In the genomic region with DNA sequence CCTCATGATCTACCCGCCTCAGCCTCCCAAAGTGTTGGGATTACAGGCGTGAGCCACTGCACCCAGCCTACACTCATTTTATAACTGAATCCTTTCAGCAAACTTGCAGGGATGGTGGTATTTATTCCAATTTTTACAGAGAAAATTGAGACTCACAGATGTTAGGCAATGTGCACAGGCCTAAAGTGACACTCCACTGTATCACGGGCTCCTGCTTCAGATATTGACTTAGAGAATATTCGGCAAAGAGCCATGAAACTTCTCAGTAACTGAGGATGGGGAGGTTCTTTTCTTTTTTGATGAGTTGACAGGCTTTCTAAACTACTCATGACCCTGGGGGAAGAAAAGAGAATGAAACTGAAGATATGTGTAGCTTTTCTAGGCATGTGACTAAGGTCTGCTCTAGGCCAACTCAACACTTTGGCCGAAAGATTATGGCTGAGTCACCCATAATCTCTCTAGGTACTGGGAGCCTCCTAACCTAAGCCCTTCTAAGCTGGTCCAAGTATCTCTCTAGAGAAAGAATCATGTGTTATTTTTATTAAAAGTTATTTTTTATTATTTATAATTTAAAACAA, we compare ENCODE assay signal across 23 cellular contexts. TPM values are rescaled to one million over a fixed set of nuclear protein-coding genes. Genes with fewer than 3 reads are reported as not detected.
DNase-seq lines count a peak whose midpoint lies in the region; ATAC-seq and TF ChIP-seq lines count a peak whose summit lies in the region.
"Had no signal": no experiment of that assay in that cellular context is flagged by ENCODE, and none has a peak within 500 bp of the region (broad histone marks: within the 10 kb centered on the region; RNA-seq: fewer than 3 reads in every experiment).

No MANE protein-coding gene starts in this region.

- ATAC-seq in activated naive CD4-positive, alpha-beta T cell treated with anti-CD3 and anti-CD28 coated beads, Interleukin-2, amount 50 U/mL, for 72 hours, result peak; percentile 44 to 49
- ATAC-seq: activated CD8-positive, alpha-beta memory T cell treated with anti-CD3 and anti-CD28 coated beads, Interleukin-2, amount 10 ng/mL, durations not matched to agents 7 days and 5 days; gastrocnemius medialis; left colon; stimulated activated naive B cell treated with anti-CD40 and anti-IgM and Interleukin-4, amounts not matched to agents 10 μg/mL and 1 μg/mL and 100 μg/mL, for 72 hours had no signal

- H3K36me3 ChIP-seq in MG63 (0 out of 2 replicates have a peak, but pooled peaks cover 3% of the 10 kb centered on the region), HAP-1 (replicated peaks) (peaks cover 10% of the 10 kb centered on the region)

- in situ Hi-C loops in HAP-1 (cut with MboI; ENCODE audit: low sequenced_read_pairs), result no loop called here

- no peaks in the 10 kb centered on the region for H3K9me3 ChIP-seq in MG63
- H3K9me3 ChIP-seq in HAP-1, result no peaks in the 10 kb centered on the region
- H3K9me3 ChIP-seq: gastrocnemius medialis had no signal

- no peak for TF ChIP-seq CTCF in cardiac fibroblast (IDR thresholded peaks at IDR 0.05; ENCODE audit: low read depth, low read length)
- TF ChIP-seq CTCF in retinal pigment epithelial cell (conservative IDR thresholded peaks at IDR 0.05; ENCODE audit: low read depth, low read length), result no peak

- H3K36me3 Mint-ChIP-seq in activated naive CD4-positive, alpha-beta T cell treated with anti-CD3 and anti-CD28 coated beads, Interleukin-2, amount 50 U/mL, for 72 hours, result peaks cover 0 to under 1% of the 10 kb centered on the region in 2 donors

- H3K9me3 Mint-ChIP-seq in activated naive CD4-positive, alpha-beta T cell treated with anti-CD3 and anti-CD28 coated beads, Interleukin-2, amount 50 U/mL, for 72 hours, result no peaks in the 10 kb centered on the region
- H3K9me3 Mint-ChIP-seq: neural crest cell; stimulated activated naive B cell treated with anti-CD40 and anti-IgM and Interleukin-4, amounts not matched to agents 10 μg/mL and 1 μg/mL and 100 μg/mL, for 72 hours; T-helper 2 cell treated with Interferon-gamma antibody and Interleukin-4, amounts not matched to agents 5 μg/mL and 100 μg/mL, for 36 hours had no signal

- H3K4me3 ChIP-seq in MG63 (no peak overlapping the region), cardiac fibroblast (replicated peaks in 1 of 2; ENCODE audit: low read depth in 2 of 2, low read length in 2 of 2) (no peak overlapping the region), retinal pigment epithelial cell (ENCODE audit: low read length) (no peak overlapping the region), HAP-1 (no peak overlapping the region)
- H3K4me3 ChIP-seq: gastrocnemius medialis had no signal

- no peak overlapping the region for H3K27ac Mint-ChIP-seq in activated naive CD4-positive, alpha-beta T cell treated with anti-CD3 and anti-CD28 coated beads, Interleukin-2, amount 50 U/mL, for 72 hours
- H3K27ac Mint-ChIP-seq: activated CD8-positive, alpha-beta memory T cell treated with anti-CD3 and anti-CD28 coated beads, Interleukin-2, amount 10 ng/mL, durations not matched to agents 7 days and 5 days; stimulated activated naive B cell treated with anti-CD40 and anti-IgM and Interleukin-4, amounts not matched to agents 10 μg/mL and 1 μg/mL and 100 μg/mL, for 72 hours; T-helper 2 cell treated with Interferon-gamma antibody and Interleukin-4, amounts not matched to agents 5 μg/mL and 100 μg/mL, for 36 hours had no signal

- no peaks in the 10 kb centered on the region for H3K27me3 ChIP-seq in MG63
- no peaks in the 10 kb centered on the region for H3K27me3 ChIP-seq in HAP-1 (ENCODE audit: low read depth)
- H3K27me3 ChIP-seq: gastrocnemius medialis had no signal

- no peak for DNase-seq in activated naive CD4-positive, alpha-beta T cell treated with anti-CD3 and anti-CD28 coated beads, Interleukin-2, amount 50 U/mL, for 72 hours (ENCODE audit: low spot score in 2 of 2)
- no peak for DNase-seq in activated naive CD4-positive, alpha-beta T cell treated with Interleukin-2 at 50 U/mL for 16 hours
- peak; percentile 55 for DNase-seq in MG63
- DNase-seq in cardiac fibroblast (ENCODE audit: low read depth in 2 of 2), result peak; percentile 65 to 78
- peak; percentile 83 for DNase-seq in retinal pigment epithelial cell (ENCODE audit: low read depth)
- DNase-seq in H4 (ENCODE audit: low spot score), result no peak
- no peak for DNase-seq in SHP77 (lab: John Stamatoyannopoulos, UW)
- no peak for DNase-seq in HAP-1 (ENCODE audit: low spot score in 2 of 2)
- DNase-seq: activated CD4-positive, CD25-positive, alpha-beta regulatory T cell treated with anti-CD3 and anti-CD28 coated beads, Interleukin-2, amount 50 U/mL, for 72 hours; activated CD8-positive, alpha-beta memory T cell treated with anti-CD3 and anti-CD28 coated beads, Interleukin-2, amount 10 ng/mL, durations not matched to agents 7 days and 5 days; activated effector memory CD4-positive, alpha-beta T cell treated with Interleukin-2 at 50 U/mL for 16 hours; DMS53; gastrocnemius medialis; H7; left colon; NCI-H1930; NCI-H524; stimulated activated CD4-positive, alpha-beta T cell treated with anti-CD3 and anti-CD28 coated beads, Interleukin-15, amount 100 ng/mL, for 24 hours; stimulated activated naive B cell treated with anti-CD40 and anti-IgM and Interleukin-4, amounts not matched to agents 10 μg/mL and 1 μg/mL and 100 μg/mL, for 72 hours had no signal

- H3K4me1 ChIP-seq in HAP-1, result no peaks in the 10 kb centered on the region

RNA-seq across cellular contexts. Expression of gene PTCH2, which starts 19.9 kb away (rescaled TPM):
- 1 to 10 TPM in 1 of 2 donors, under 1 TPM in 1; 0.99 to 1.5 TPM for total RNA-seq in activated naive CD4-positive, alpha-beta T cell treated with anti-CD3 and anti-CD28 coated beads, Interleukin-2, amount 50 U/mL, for 72 hours
- total RNA-seq in MG63 (2014; rRNA removed; shearing (Covaris generic); ENCODE audit: low replicate concordance), result not detected in 2 replicates
- 0.10 TPM in 1 of 2 replicates, not detected in the other for total RNA-seq in H4 (2014; rRNA removed; shearing (Covaris generic))

RNA-seq across cellular contexts. Expression of gene BTBD19, which starts 54.6 kb away (rescaled TPM):
- 10 to 100 TPM in 1 of 2 donors, 1 to 10 TPM in 1; 9.7 to 16.7 TPM for total RNA-seq in activated naive CD4-positive, alpha-beta T cell treated with anti-CD3 and anti-CD28 coated beads, Interleukin-2, amount 50 U/mL, for 72 hours
- 1.0 and 1.2 TPM in 2 replicates for total RNA-seq in MG63 (2014; rRNA removed; shearing (Covaris generic); ENCODE audit: low replicate concordance)
- 2.5 and 2.6 TPM in 2 replicates for total RNA-seq in H4 (2014; rRNA removed; shearing (Covaris generic))
- total RNA-seq: SK-MEL-5 had no signal

RNA-seq across cellular contexts. Expression of gene DYNLT4, which starts 55.8 kb away (rescaled TPM):
- under 1 TPM; 0.32 to 0.80 TPM for total RNA-seq in activated naive CD4-positive, alpha-beta T cell treated with anti-CD3 and anti-CD28 coated beads, Interleukin-2, amount 50 U/mL, for 72 hours
- not detected in 2 replicates for total RNA-seq in MG63 (2014; rRNA removed; shearing (Covaris generic); ENCODE audit: low replicate concordance)
- total RNA-seq in H4 (2014; rRNA removed; shearing (Covaris generic)), result 0.12 TPM in 1 of 2 replicates, not detected in the other
- total RNA-seq: cerebellum, gastrocnemius medialis, H7, neural crest cell, SK-MEL-5 had no signal

Comparison
In these comparisons a context has a peak if more than half of its experiments do, and no peak if none do; other contexts are left out.
1. DNase-seq: peak in MG63 (single experiment), cardiac fibroblast (2 of 2) and retinal pigment epithelial cell (single experiment); none in activated naive CD4-positive, alpha-beta T cell treated with anti-CD3 and anti-CD28 coated beads, Interleukin-2, amount 50 U/mL, for 72 hours (0 of 2), activated naive CD4-positive, alpha-beta T cell treated with Interleukin-2 at 50 U/mL for 16 hours (single experiment), H4 (single experiment), SHP77 (0 of 2) and HAP-1 (0 of 2).